Comparison of ENCODE assay signal across 8 cellular contexts in genomic region chrX:48971325-48972213, GRCh38. TPM values are rescaled to one million over a fixed set of nuclear protein-coding genes. Genes with fewer than 3 reads are reported as not detected.
DNase-seq lines count a peak whose midpoint lies in the region; ATAC-seq and TF ChIP-seq lines count a peak whose summit lies in the region.

KCND1 (minus strand) TSS chrX:48971844; CDS start chrX:48970271, 1,573 bp downstream.

- H3K9me3 ChIP-seq in mucosa of rectum (ENCODE audit: control insufficient read depth in 2 of 2, low read length in 2 of 2) (no peaks in the 10 kb centered on the region), uterus (no peaks in the 10 kb centered on the region)

- intact Hi-C loops in uterus (cut with DNase I; ENCODE audit: low total_unique reads): no loop called here

- DNase-seq in NCI-H1417 (lab: John Stamatoyannopoulos, UW): peak in 2 of 3 experiments; percentile 41 to 59
- no peak for DNase-seq in NCI-H1417 treated with DMSO at 0.1 percent for 48 hours (lab: John Stamatoyannopoulos, UW)
- peak; percentile 77 for DNase-seq in RPMI7951 (ENCODE audit: low read depth)
- no peak for DNase-seq in epithelial cell of proximal tubule (ENCODE audit: low read depth)
- peak; percentile 46 to 51 for DNase-seq in uterus

- H3K4me1 ChIP-seq in mucosa of rectum (ENCODE audit: control insufficient read depth in 2 of 2, insufficient read depth in 2 of 2, low read length in 2 of 2): peaks cover 0 to 4% of the 10 kb centered on the region in 2 donors
- no peaks in the 10 kb centered on the region for H3K4me1 ChIP-seq in uterus

- TF ChIP-seq CTCF in epithelial cell of proximal tubule (conservative IDR thresholded peaks at IDR 0.05; ENCODE audit: low read depth, low read length): no peak
- TF ChIP-seq CTCF in uterus (IDR thresholded peaks at IDR 0.05): no peak

- no peaks in the 10 kb centered on the region for H3K27me3 ChIP-seq in mucosa of rectum (ENCODE audit: control insufficient read depth in 2 of 2, insufficient read depth in 2 of 2, low read length in 2 of 2)
- H3K27me3 ChIP-seq in uterus: no peaks in the 10 kb centered on the region

- TF ChIP-seq POLR2A in uterus (IDR thresholded peaks at IDR 0.05): no peak

- H3K27ac ChIP-seq in mucosa of rectum (ENCODE audit: low read depth in 2 of 2, low read length in 2 of 2): no peak within 1 kb of the TSS
- H3K27ac ChIP-seq in uterus: peak within 1 kb of the TSS; percentile 56 to 62

- H3K36me3 ChIP-seq in mucosa of rectum (ENCODE audit: control insufficient read depth in 2 of 2, insufficient read depth in 2 of 2, low read length in 2 of 2) (peaks cover 8 to 15% of the 10 kb centered on the region in 2 donors), uterus (no peaks in the 10 kb centered on the region)

- no peak within 1 kb of the TSS for H3K9ac ChIP-seq in mucosa of rectum (ENCODE audit: low read depth in 1 of 2, low read length in 2 of 2)

- H3K4me3 ChIP-seq in epithelial cell of proximal tubule (ENCODE audit: low read depth, low read length) (peak within 1 kb of the TSS; percentile 55), mucosa of rectum (ENCODE audit: low read length in 2 of 2) (peak within 1 kb of the TSS; percentile 27 to 41), uterus (peak within 1 kb of the TSS; percentile 22 to 32)

- no peak for ATAC-seq in HG02759 (IDR thresholded peaks at IDR 0.05; ENCODE audit: unreplicated experiment)
- ATAC-seq in GM19351 (IDR thresholded peaks at IDR 0.05; ENCODE audit: unreplicated experiment): no peak

RNA-seq across cellular contexts. Expression of gene KCND1, which starts in this region (rescaled TPM):
- total RNA-seq in RPMI7951 (2014; rRNA removed; shearing (Covaris generic)): 0.59 and 1.4 TPM in 2 replicates
- total RNA-seq in epithelial cell of proximal tubule (0.51 and 1.1 TPM in 2 replicates), uterus (1 to 10 TPM in 2 of 4 donors, under 1 TPM in 1, not detected in 1; 0.29 to 4.6 (median 3.2) TPM)

Comparison
In these comparisons a context has a peak if more than half of its experiments do, and no peak if none do; other contexts are left out.
1. DNase-seq: peak in NCI-H1417 (2 of 3), RPMI7951 (single experiment) and uterus (2 of 2); none in NCI-H1417 treated with DMSO at 0.1 percent for 48 hours (single experiment) and epithelial cell of proximal tubule (single experiment).
2. H3K27ac ChIP-seq: peak in uterus (2 of 2); none in mucosa of rectum (0 of 2).
3. Peak in every context shown above with its lines, with median percentiles within 50 percentile points of each other: H3K4me3 ChIP-seq.